In genomic region chr14:22793976-22794375, GRCh38 we compare ENCODE assay signal across 13 cellular contexts. TPM values are rescaled to one million over a fixed set of nuclear protein-coding genes. Genes with fewer than 3 reads are reported as not detected.
"Had no signal": no experiment of that assay in that cellular context is flagged by ENCODE, and none has a peak within 500 bp of the region (broad histone marks: within the 10 kb centered on the region; RNA-seq: fewer than 3 reads in every experiment).

No MANE protein-coding gene starts in this region.

- DNase-seq: activated CD4-positive, alpha-beta T cell treated with anti-CD3 and anti-CD28 coated beads, Interleukin-2, amount 50 U/mL, for 4 hours; activated gamma-delta T cell; effector CD8-positive, alpha-beta T cell; left cardiac atrium; stimulated activated CD4-positive, alpha-beta T cell treated with anti-CD3 and anti-CD28 coated beads, Interleukin-4, amount 100 ng/mL, for 1 hour; T-helper 2 cell; upper lobe of right lung had no signal

- H3K4me3 Mint-ChIP-seq: activated naive CD8-positive, alpha-beta T cell had no signal

- H3K36me3 ChIP-seq: right atrium auricular region, thoracic aorta, upper lobe of right lung had no signal

- H3K27ac ChIP-seq: right atrium auricular region, skin epidermis, thoracic aorta, upper lobe of right lung, VCaP had no signal

- H3K27ac Mint-ChIP-seq: activated naive CD8-positive, alpha-beta T cell had no signal

- H3K36me3 Mint-ChIP-seq: activated naive CD8-positive, alpha-beta T cell had no signal

- H3K9me3 ChIP-seq: right atrium auricular region, thoracic aorta, upper lobe of right lung had no signal

- ATAC-seq: left cardiac atrium, upper lobe of right lung had no signal

- H3K4me1 ChIP-seq: right atrium auricular region, upper lobe of right lung had no signal

- H3K4me3 ChIP-seq: right atrium auricular region, skin epidermis, thoracic aorta, upper lobe of right lung had no signal

RNA-seq across cellular contexts. Expression of gene SLC7A7, which starts 21.3 kb away (rescaled TPM):
- polyA plus RNA-seq: neural cell had no signal
